Comparison of ENCODE assay signal across 4 cellular contexts in genomic region chr7:23963461-23963860, GRCh38.
"Had no signal": no experiment of that assay in that cellular context is flagged by ENCODE, and none has a peak within 500 bp of the region (broad histone marks: within the 10 kb centered on the region; RNA-seq: fewer than 3 reads in every experiment).

No MANE protein-coding gene starts in this region.

- DNase-seq: IMR-90 had no signal

- H3K4me3 ChIP-seq: K562 had no signal

- H3K27ac ChIP-seq: HL-60 had no signal

- ATAC-seq: HepG2, K562 had no signal
